In genomic region chr17:18260332-18261145, GRCh38 we compare ENCODE assay signal across 1 cellular context.
TF ChIP-seq lines count a peak whose summit lies in the region.

Gene MIEF2 (plus strand): TSS chr17:18260662. CDS start chr17:18262721, 2,059 bp downstream.

TF ChIP-seq in HepG2, 621 proteins besides CTCF, POLR2A, EP300 and RAD21 (continued from another document and continues in another):
- TF ChIP-seq GMEB1 (CRISPR knock-in tag; IDR thresholded peaks at IDR 0.05; ENCODE audit: borderline replicate concordance) = peak; percentile 95
- TF ChIP-seq SNAPC4 (CRISPR knock-in tag; IDR thresholded peaks at IDR 0.05) = 0 out of 2 replicates have a peak, but pooled peaks have one; percentile 47
- no peak for TF ChIP-seq ZNF710 (CRISPR knock-in tag; IDR thresholded peaks at IDR 0.05; ENCODE audit: borderline replicate concordance)
- TF ChIP-seq ZNF749 (CRISPR knock-in tag; IDR thresholded peaks at IDR 0.05; ENCODE audit: borderline replicate concordance) = 0 out of 2 replicates have a peak, but pooled peaks have one; percentile 63
- TF ChIP-seq FOXO1 (CRISPR knock-in tag; IDR thresholded peaks at IDR 0.05) = peak; percentile 29
- TF ChIP-seq ZNF761 (CRISPR knock-in tag; conservative IDR thresholded peaks at IDR 0.05) = no peak
- no peak for TF ChIP-seq ZNF276 (CRISPR knock-in tag; IDR thresholded peaks at IDR 0.05; ENCODE audit: low read depth)
- TF ChIP-seq PTBP1 (IDR thresholded peaks at IDR 0.05; ENCODE audit: low read depth, low read length, poor library complexity, severe bottlenecking) = no peak
- TF ChIP-seq SP1 (IDR thresholded peaks at IDR 0.05) = no peak
- TF ChIP-seq SP1 (CRISPR knock-in tag; IDR thresholded peaks at IDR 0.05) = peak; percentile 74
- no peak for TF ChIP-seq AHR (CRISPR knock-in tag; IDR thresholded peaks at IDR 0.05)
- TF ChIP-seq ZNF607 (CRISPR knock-in tag; IDR thresholded peaks at IDR 0.05; ENCODE audit: borderline replicate concordance) = peak; percentile 76
- TF ChIP-seq SIX4 (CRISPR knock-in tag; IDR thresholded peaks at IDR 0.05) = peak; percentile 7; the same call in 1 of the 2 replicates
- no peak for TF ChIP-seq RORA (CRISPR knock-in tag; IDR thresholded peaks at IDR 0.05)
- TF ChIP-seq ZNF788 (CRISPR knock-in tag; IDR thresholded peaks at IDR 0.05; ENCODE audit: borderline replicate concordance) = peak; percentile 75; the same call in 1 of the 2 replicates
- no peak for TF ChIP-seq BCLAF1 (IDR thresholded peaks at IDR 0.05)
- TF ChIP-seq ZNF234 (CRISPR knock-in tag; conservative IDR thresholded peaks at IDR 0.05) = peak; percentile 81; the same call in 1 of the 2 replicates
- no peak for TF ChIP-seq NR2F2 (IDR thresholded peaks at IDR 0.05; ENCODE audit: borderline replicate concordance, low read depth)
- no peak; the same call in 1 of the 2 replicates for TF ChIP-seq DMTF1 (CRISPR knock-in tag; IDR thresholded peaks at IDR 0.05)
- no peak for TF ChIP-seq CCAR2 (optimal IDR thresholded peaks at IDR 0.05; ENCODE audit: low read depth, low read length)
- no peak for TF ChIP-seq ZFP1 (CRISPR knock-in tag; IDR thresholded peaks at IDR 0.05)
- peak; percentile 41; the same call in 1 of the 2 replicates for TF ChIP-seq ZZZ3 (CRISPR knock-in tag; IDR thresholded peaks at IDR 0.05; ENCODE audit: borderline replicate concordance)
- no peak for TF ChIP-seq ZNF841 (CRISPR knock-in tag; IDR thresholded peaks at IDR 0.05; ENCODE audit: borderline replicate concordance)
- TF ChIP-seq ZNF484 (CRISPR knock-in tag; IDR thresholded peaks at IDR 0.05; ENCODE audit: borderline replicate concordance, low read depth) = no peak
- no peak for TF ChIP-seq E2F1 (CRISPR knock-in tag; IDR thresholded peaks at IDR 0.05)
- TF ChIP-seq ZNF331 (CRISPR knock-in tag; IDR thresholded peaks at IDR 0.05) = no peak
- TF ChIP-seq ZNF317 (CRISPR knock-in tag; IDR thresholded peaks at IDR 0.05) = peak; percentile 29; the same call in 1 of the 2 replicates
- TF ChIP-seq ZBTB26 (CRISPR knock-in tag; IDR thresholded peaks at IDR 0.05; ENCODE audit: borderline replicate concordance) = peak; percentile 78; the same call in 1 of the 2 replicates
- no peak for TF ChIP-seq AHDC1 (CRISPR knock-in tag; IDR thresholded peaks at IDR 0.05; ENCODE audit: borderline replicate concordance)
